1 cellular context compared by ENCODE assay signal in genomic region chr1:4032571-4032970, GRCh38.
TF ChIP-seq lines count a peak whose summit lies in the region.

No MANE protein-coding gene starts in this region.

TF ChIP-seq in H1, 55 proteins besides CTCF, POLR2A, EP300 and RAD21:
- no peak for TF ChIP-seq SUZ12 (IDR thresholded peaks at IDR 0.05; ENCODE audit: low read length)
- TF ChIP-seq SIRT6 (IDR thresholded peaks at IDR 0.05; ENCODE audit: low read length): no peak
- TF ChIP-seq SRF (IDR thresholded peaks at IDR 0.05; ENCODE audit: low read depth, low read length): no peak
- TF ChIP-seq TCF12 (IDR thresholded peaks at IDR 0.05; ENCODE audit: low read depth, low read length): no peak
